ENCODE assay signal across 9 cellular contexts in genomic region chr12:49962861-49963765, GRCh38. TPM values are rescaled to one million over a fixed set of nuclear protein-coding genes. Genes with fewer than 3 reads are reported as not detected.
DNase-seq lines count a peak whose midpoint lies in the region; ATAC-seq and TF ChIP-seq lines count a peak whose summit lies in the region.
"Had no signal": no experiment of that assay in that cellular context is flagged by ENCODE, and none has a peak within 500 bp of the region (broad histone marks: within the 10 kb centered on the region; RNA-seq: fewer than 3 reads in every experiment).

No MANE protein-coding gene starts in this region.

- DNase-seq in DMS79 (lab: John Stamatoyannopoulos, UW), result peak; percentile 11
- peak; percentile 65 for DNase-seq in NCI-H446 treated with DMSO at 0.1 percent for 48 hours (lab: John Stamatoyannopoulos, UW)
- peak; percentile 48 for DNase-seq in epithelial cell of prostate (ENCODE audit: low read depth, low spot score)
- DNase-seq in osteocyte (ENCODE audit: extremely low spot score, unreplicated experiment), result peak; percentile 89
- DNase-seq in pons (ENCODE audit: low spot score), result no peak
- DNase-seq in midbrain (lab: John Stamatoyannopoulos, UW), result no peak
- no peak for DNase-seq in NCI-H524 treated with DMSO at 0.1 percent for 48 hours (lab: John Stamatoyannopoulos, UW)
- DNase-seq: activated B cell treated with CpG ODN at 0.5 μM for 24 hours had no signal

- H3K9me3 Mint-ChIP-seq in osteocyte (ENCODE audit: unreplicated experiment), result no peaks in the 10 kb centered on the region
- H3K9me3 Mint-ChIP-seq: activated B cell treated with CpG ODN at 0.5 μM for 24 hours had no signal

- peaks cover 11% of the 10 kb centered on the region for H3K27me3 Mint-ChIP-seq in osteocyte (ENCODE audit: unreplicated experiment)

- no peak for TF ChIP-seq CTCF in osteocyte (IDR thresholded peaks at IDR 0.05)

- H3K36me3 Mint-ChIP-seq in osteocyte (ENCODE audit: unreplicated experiment), result no peaks in the 10 kb centered on the region

- ATAC-seq in GM21737 (IDR thresholded peaks at IDR 0.05; ENCODE audit: unreplicated experiment), result no peak

- peaks cover 40% of the 10 kb centered on the region for H3K4me1 Mint-ChIP-seq in osteocyte (ENCODE audit: unreplicated experiment)

- H3K27ac Mint-ChIP-seq in osteocyte (ENCODE audit: unreplicated experiment), result peak overlapping the region; percentile 34
- H3K27ac Mint-ChIP-seq: activated B cell treated with CpG ODN at 0.5 μM for 24 hours had no signal

- H3K27ac ChIP-seq in epithelial cell of prostate, result no peak overlapping the region

- no peak overlapping the region for H3K4me3 Mint-ChIP-seq in osteocyte (ENCODE audit: unreplicated experiment)
- H3K4me3 Mint-ChIP-seq: activated B cell treated with CpG ODN at 0.5 μM for 24 hours had no signal

RNA-seq across cellular contexts. Expression of gene AQP5, which starts 1.4 kb away (rescaled TPM):
- 0.24 and 0.46 TPM in 2 replicates for total RNA-seq in osteocyte
- total RNA-seq: activated B cell treated with CpG ODN at 0.5 μM for 24 hours had no signal

RNA-seq across cellular contexts. Expression of gene AQP6, which starts 9.6 kb away (rescaled TPM):
- total RNA-seq in osteocyte, result not detected in 2 replicates
- total RNA-seq: activated B cell treated with CpG ODN at 0.5 μM for 24 hours had no signal

RNA-seq across cellular contexts. Expression of gene AQP2, which starts 12.6 kb away (rescaled TPM):
- total RNA-seq in osteocyte, result not detected in 2 replicates
- total RNA-seq: activated B cell treated with CpG ODN at 0.5 μM for 24 hours had no signal

RNA-seq across cellular contexts. Expression of gene FAIM2, which starts 59.4 kb away (rescaled TPM):
- 1.4 and 1.5 TPM in 2 replicates for total RNA-seq in osteocyte
- total RNA-seq: activated B cell treated with CpG ODN at 0.5 μM for 24 hours had no signal

Comparison
In these comparisons a context has a peak if more than half of its experiments do, and no peak if none do; other contexts are left out.
1. DNase-seq: peak in DMS79 (single experiment), NCI-H446 treated with DMSO at 0.1 percent for 48 hours (single experiment), epithelial cell of prostate (single experiment) and osteocyte (single experiment); none in pons (single experiment), midbrain (single experiment) and NCI-H524 treated with DMSO at 0.1 percent for 48 hours (single experiment).